Comparison of ENCODE assay signal across 2 cellular contexts in genomic region chr1:7534061-7534825, GRCh38.
TF ChIP-seq lines count a peak whose summit lies in the region.

No MANE protein-coding gene starts in this region.

TF ChIP-seq in IMR-90, 13 proteins besides CTCF, POLR2A, EP300 and RAD21:
- no peak for TF ChIP-seq FOS (IDR thresholded peaks at IDR 0.05; ENCODE audit: low read depth, low read length)
- no peak for TF ChIP-seq USF2 (IDR thresholded peaks at IDR 0.05; ENCODE audit: low read depth, low read length)
- no peak for TF ChIP-seq RFX5 (IDR thresholded peaks at IDR 0.05; ENCODE audit: low read depth, low read length)
- TF ChIP-seq ELK1 (IDR thresholded peaks at IDR 0.05; ENCODE audit: borderline replicate concordance, low read depth, low read length), result no peak
- TF ChIP-seq CEBPB (IDR thresholded peaks at IDR 0.05; ENCODE audit: low read depth, low read length), result no peak
- TF ChIP-seq RCOR1 (IDR thresholded peaks at IDR 0.05; ENCODE audit: insufficient replicate concordance, low read length), result no peak
- no peak for TF ChIP-seq BHLHE40 (IDR thresholded peaks at IDR 0.05; ENCODE audit: low read depth, low read length)
- TF ChIP-seq MAFK (IDR thresholded peaks at IDR 0.05; ENCODE audit: low read depth, low read length), result no peak
- TF ChIP-seq CHD1 (IDR thresholded peaks at IDR 0.05; ENCODE audit: low read depth, low read length), result no peak
- no peak for TF ChIP-seq NFE2L2 (IDR thresholded peaks at IDR 0.05; ENCODE audit: low read depth, low read length)
- no peak for TF ChIP-seq MXI1 (IDR thresholded peaks at IDR 0.05; ENCODE audit: borderline replicate concordance, low read depth, low read length)
- no peak for TF ChIP-seq MAZ (IDR thresholded peaks at IDR 0.05; ENCODE audit: borderline replicate concordance, low read depth, low read length)
- no peak for TF ChIP-seq SMC3 (IDR thresholded peaks at IDR 0.05; ENCODE audit: low read depth, low read length)
TF ChIP-seq in IMR-90: peak in this region for 0.

TF ChIP-seq in H1, 55 proteins besides CTCF, POLR2A, EP300 and RAD21:
- TF ChIP-seq SIX5 (IDR thresholded peaks at IDR 0.05; ENCODE audit: low read depth, low read length) (no peak), GABPA (IDR thresholded peaks at IDR 0.05; ENCODE audit: borderline replicate concordance, insufficient read depth, low read length) (no peak), ATF3 (IDR thresholded peaks at IDR 0.05; ENCODE audit: insufficient read depth, low read depth, low read length) (no peak), SP1 (IDR thresholded peaks at IDR 0.05; ENCODE audit: low read depth, low read length) (no peak), KDM4A (IDR thresholded peaks at IDR 0.05; ENCODE audit: low read depth, low read length, severe bottlenecking) (no peak), JUN (IDR thresholded peaks at IDR 0.05; ENCODE audit: low read depth, low read length) (no peak), USF2 (IDR thresholded peaks at IDR 0.05; ENCODE audit: low read length) (no peak), CREB1 (IDR thresholded peaks at IDR 0.05) (no peak), ATF2 (IDR thresholded peaks at IDR 0.05; ENCODE audit: low read length) (no peak), EGR1 (IDR thresholded peaks at IDR 0.05; ENCODE audit: borderline replicate concordance, low read depth, low read length) (no peak), HDAC2 (IDR thresholded peaks at IDR 0.05; ENCODE audit: borderline replicate concordance in 1 of 2, low read depth in 2 of 2, low read length in 2 of 2) (no peak), BCL11A (IDR thresholded peaks at IDR 0.05; ENCODE audit: low read depth in 2 of 2, low read length in 2 of 2) (no peak), NANOG (IDR thresholded peaks at IDR 0.05; ENCODE audit: insufficient read depth, low read depth, low read length, poor library complexity, severe bottlenecking) (no peak), TAF1 (IDR thresholded peaks at IDR 0.05; ENCODE audit: low read depth, low read length) (no peak), TCF12 (IDR thresholded peaks at IDR 0.05; ENCODE audit: low read depth, low read length) (no peak), RNF2 (IDR thresholded peaks at IDR 0.05; ENCODE audit: borderline replicate concordance, low read depth, low read length, missing control alignments, poor library complexity, severe bottlenecking) (no peak), TEAD4 (IDR thresholded peaks at IDR 0.05; ENCODE audit: low read depth, low read length) (no peak), ASH2L (IDR thresholded peaks at IDR 0.05; ENCODE audit: low read length) (no peak), E2F6 (IDR thresholded peaks at IDR 0.05) (no peak)
